In genomic region chr6:92469429-92469828, GRCh38 we compare ENCODE assay signal across 34 cellular contexts.
"Had no signal": no experiment of that assay in that cellular context is flagged by ENCODE, and none has a peak within 500 bp of the region (broad histone marks: within the 10 kb centered on the region; RNA-seq: fewer than 3 reads in every experiment).

No MANE protein-coding gene starts in this region.

- H3K36me3 ChIP-seq: MG63 had no signal

- DNase-seq: Karpas-422, Kasumi-1, KG1, MG63, MM.1S, MV-4-11, NCI-H1048, NCI-H1092, NCI-H1092 treated with DMSO at 0.1 percent for 48 hours, NCI-H1105, NCI-H1105 treated with DMSO at 0.1 percent for 48 hours, NCI-H1417, NCI-H1417 treated with DMSO at 0.1 percent for 48 hours, NCI-H1436, NCI-H1436 treated with DMSO at 0.1 percent for 48 hours, NCI-H146, NCI-H1694, NCI-H1694 treated with DMSO at 0.1 percent for 48 hours, NCI-H187, NCI-H187 treated with DMSO at 0.1 percent for 48 hours, NCI-H1930, NCI-H2029, NCI-H2029 treated with DMSO at 0.1 percent for 48 hours, NCI-H2081, NCI-H2081 treated with DMSO at 0.1 percent for 48 hours, NCI-H2107, NCI-H2171, NCI-H2171 treated with DMSO at 0.1 percent for 48 hours, NCI-H2227 treated with DMSO at 0.1 percent for 48 hours, NCI-H226, NCI-H345, NCI-H446, NCI-H446 treated with DMSO at 0.1 percent for 48 hours had no signal

- H3K4me3 ChIP-seq: MG63 had no signal

- H3K4me2 ChIP-seq: KMS-11 had no signal

- H3K9ac ChIP-seq: KMS-11 had no signal

- H3K9me3 ChIP-seq: MG63 had no signal

- H3K27ac ChIP-seq: KMS-11 had no signal

- H3K27me3 ChIP-seq: MG63 had no signal
